In the genomic region with DNA sequence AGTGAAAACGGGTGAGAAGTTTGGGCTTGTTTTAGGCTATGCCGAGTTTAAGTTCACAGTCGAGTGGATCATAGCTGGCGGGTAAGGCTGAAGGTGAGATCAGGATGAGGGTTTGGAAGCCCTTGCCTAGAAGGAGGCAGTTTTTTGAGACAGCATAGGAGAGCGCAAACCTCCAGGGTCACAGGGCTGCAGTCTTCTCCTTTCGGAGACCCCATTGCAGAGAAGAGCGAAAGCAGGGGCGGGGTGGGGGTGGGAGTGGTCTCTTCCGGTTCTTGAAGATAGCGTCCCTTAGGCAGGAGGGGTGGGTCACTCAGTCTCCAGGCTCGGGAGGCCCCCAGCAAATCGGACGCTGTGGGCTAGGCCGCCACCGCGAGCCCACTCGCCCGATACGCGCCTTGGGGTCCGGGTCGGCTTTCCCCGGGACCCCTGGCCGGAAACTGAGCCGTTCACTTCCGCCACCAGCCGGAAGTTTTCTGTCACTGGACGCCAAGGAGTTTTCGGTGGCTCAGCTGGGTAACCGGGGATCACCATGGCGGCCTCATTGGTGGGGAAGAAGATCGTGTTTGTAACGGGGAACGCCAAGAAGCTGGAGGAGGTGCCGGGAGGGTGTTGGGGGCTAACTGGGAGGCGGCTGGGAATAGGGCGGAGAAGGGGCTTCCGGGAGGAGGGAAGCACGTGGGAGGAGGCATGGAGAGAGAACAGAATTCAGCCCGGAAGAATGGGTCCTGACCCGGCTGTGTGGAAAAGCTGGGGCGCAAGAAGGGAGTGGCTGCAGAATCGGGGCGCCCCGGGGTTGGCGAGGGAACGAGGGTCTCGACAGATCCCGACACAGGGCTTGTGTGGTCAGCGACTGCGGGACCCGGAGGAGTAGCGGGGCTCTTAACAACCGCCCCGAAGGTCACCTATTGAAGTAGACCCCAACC, we compare ENCODE assay signal across 1 cellular context.
TF ChIP-seq lines count a peak whose summit lies in the region.

A gene (plus strand): TSS at position 476 of the 923 bp plus-strand sequence. CDS start 54 bp downstream, at position 530.

TF ChIP-seq in HepG2, 621 proteins besides CTCF, POLR2A, EP300 and RAD21 (continued from another document and continues in another):
- TF ChIP-seq, protein P1, sequence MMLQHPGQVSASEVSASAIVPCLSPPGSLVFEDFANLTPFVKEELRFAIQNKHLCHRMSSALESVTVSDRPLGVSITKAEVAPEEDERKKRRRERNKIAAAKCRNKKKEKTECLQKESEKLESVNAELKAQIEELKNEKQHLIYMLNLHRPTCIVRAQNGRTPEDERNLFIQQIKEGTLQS (CRISPR knock-in tag; IDR thresholded peaks at IDR 0.05) = peak; percentile 36; the same call in 1 of the 2 replicates
- TF ChIP-seq SMARCC2 (IDR thresholded peaks at IDR 0.05) (no peak), ZNF790 (CRISPR knock-in tag; IDR thresholded peaks at IDR 0.05; ENCODE audit: borderline replicate concordance) (peak; percentile 80), KLF16 (CRISPR knock-in tag; IDR thresholded peaks at IDR 0.05) (peak in 1 of 2 experiments; percentile 93; a peak in 2 of 4 replicates), SAP130 (CRISPR knock-in tag; IDR thresholded peaks at IDR 0.05; ENCODE audit: low read depth) (peak; percentile 97), CBX2 (IDR thresholded peaks at IDR 0.05; ENCODE audit: low read depth, low read length) (no peak), CBX2 (CRISPR knock-in tag; IDR thresholded peaks at IDR 0.05; ENCODE audit: low read depth) (no peak; the same call in 1 of the 2 replicates), GABPB1 (CRISPR knock-in tag; IDR thresholded peaks at IDR 0.05) (peak; percentile 99), SIX1 (CRISPR knock-in tag; IDR thresholded peaks at IDR 0.05; ENCODE audit: borderline replicate concordance) (peak; percentile 45; the same call in 1 of the 2 replicates), GABPA (IDR thresholded peaks at IDR 0.05; ENCODE audit: low read depth, low read length) (peak; percentile 92), GABPA (CRISPR knock-in tag; IDR thresholded peaks at IDR 0.05; ENCODE audit: low read depth) (peak; percentile 99), ZNF205 (CRISPR knock-in tag; IDR thresholded peaks at IDR 0.05) (peak; percentile 75; the same call in 1 of the 2 replicates), TGIF2 (CRISPR knock-in tag; IDR thresholded peaks at IDR 0.05) (peak; percentile 99), MEIS1 (CRISPR knock-in tag; IDR thresholded peaks at IDR 0.05; ENCODE audit: borderline replicate concordance) (0 out of 2 replicates have a peak, but pooled peaks have one; percentile 28), MAZ (IDR thresholded peaks at IDR 0.05; ENCODE audit: borderline replicate concordance, low read depth, low read length) (peak; percentile 52; the same call in 1 of the 2 replicates), MAZ (CRISPR knock-in tag; IDR thresholded peaks at IDR 0.05; ENCODE audit: low read depth) (peak; percentile 88), ZNF337 (CRISPR knock-in tag; IDR thresholded peaks at IDR 0.05; ENCODE audit: borderline replicate concordance, low read depth) (0 out of 2 replicates have a peak, but pooled peaks have one; percentile 55), JUND (CRISPR knock-in tag; IDR thresholded peaks at IDR 0.05) (no peak), POLR2AphosphoS2 (IDR thresholded peaks at IDR 0.05; ENCODE audit: low read depth, low read length) (no peak), MED13 (CRISPR knock-in tag; IDR thresholded peaks at IDR 0.05) (0 out of 2 replicates have a peak, but pooled peaks have one; percentile 24)
- TF ChIP-seq, protein P2, sequence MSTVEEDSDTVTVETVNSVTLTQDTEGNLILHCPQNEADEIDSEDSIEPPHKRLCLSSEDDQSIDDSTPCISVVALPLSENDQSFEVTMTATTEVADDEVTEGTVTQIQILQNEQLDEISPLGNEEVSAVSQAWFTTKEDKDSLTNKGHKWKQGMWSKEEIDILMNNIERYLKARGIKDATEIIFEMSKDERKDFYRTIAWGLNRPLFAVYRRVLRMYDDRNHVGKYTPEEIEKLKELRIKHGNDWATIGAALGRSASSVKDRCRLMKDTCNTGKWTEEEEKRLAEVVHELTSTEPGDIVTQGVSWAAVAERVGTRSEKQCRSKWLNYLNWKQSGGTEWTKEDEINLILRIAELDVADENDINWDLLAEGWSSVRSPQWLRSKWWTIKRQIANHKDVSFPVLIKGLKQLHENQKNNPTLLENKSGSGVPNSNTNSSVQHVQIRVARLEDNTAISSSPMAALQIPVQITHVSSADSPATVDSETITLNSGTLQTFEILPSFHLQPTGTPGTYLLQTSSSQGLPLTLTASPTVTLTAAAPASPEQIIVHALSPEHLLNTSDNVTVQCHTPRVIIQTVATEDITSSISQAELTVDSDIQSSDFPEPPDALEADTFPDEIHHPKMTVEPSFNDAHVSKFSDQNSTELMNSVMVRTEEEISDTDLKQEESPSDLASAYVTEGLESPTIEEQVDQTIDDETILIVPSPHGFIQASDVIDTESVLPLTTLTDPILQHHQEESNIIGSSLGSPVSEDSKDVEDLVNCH (CRISPR knock-in tag; IDR thresholded peaks at IDR 0.05) = no peak
- TF ChIP-seq, protein P3, sequence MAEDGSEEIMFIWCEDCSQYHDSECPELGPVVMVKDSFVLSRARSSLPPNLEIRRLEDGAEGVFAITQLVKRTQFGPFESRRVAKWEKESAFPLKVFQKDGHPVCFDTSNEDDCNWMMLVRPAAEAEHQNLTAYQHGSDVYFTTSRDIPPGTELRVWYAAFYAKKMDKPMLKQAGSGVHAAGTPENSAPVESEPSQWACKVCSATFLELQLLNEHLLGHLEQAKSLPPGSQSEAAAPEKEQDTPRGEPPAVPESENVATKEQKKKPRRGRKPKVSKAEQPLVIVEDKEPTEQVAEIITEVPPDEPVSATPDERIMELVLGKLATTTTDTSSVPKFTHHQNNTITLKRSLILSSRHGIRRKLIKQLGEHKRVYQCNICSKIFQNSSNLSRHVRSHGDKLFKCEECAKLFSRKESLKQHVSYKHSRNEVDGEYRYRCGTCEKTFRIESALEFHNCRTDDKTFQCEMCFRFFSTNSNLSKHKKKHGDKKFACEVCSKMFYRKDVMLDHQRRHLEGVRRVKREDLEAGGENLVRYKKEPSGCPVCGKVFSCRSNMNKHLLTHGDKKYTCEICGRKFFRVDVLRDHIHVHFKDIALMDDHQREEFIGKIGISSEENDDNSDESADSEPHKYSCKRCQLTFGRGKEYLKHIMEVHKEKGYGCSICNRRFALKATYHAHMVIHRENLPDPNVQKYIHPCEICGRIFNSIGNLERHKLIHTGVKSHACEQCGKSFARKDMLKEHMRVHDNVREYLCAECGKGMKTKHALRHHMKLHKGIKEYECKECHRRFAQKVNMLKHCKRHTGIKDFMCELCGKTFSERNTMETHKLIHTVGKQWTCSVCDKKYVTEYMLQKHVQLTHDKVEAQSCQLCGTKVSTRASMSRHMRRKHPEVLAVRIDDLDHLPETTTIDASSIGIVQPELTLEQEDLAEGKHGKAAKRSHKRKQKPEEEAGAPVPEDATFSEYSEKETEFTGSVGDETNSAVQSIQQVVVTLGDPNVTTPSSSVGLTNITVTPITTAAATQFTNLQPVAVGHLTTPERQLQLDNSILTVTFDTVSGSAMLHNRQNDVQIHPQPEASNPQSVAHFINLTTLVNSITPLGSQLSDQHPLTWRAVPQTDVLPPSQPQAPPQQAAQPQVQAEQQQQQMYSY (CRISPR knock-in tag; IDR thresholded peaks at IDR 0.05) = peak; percentile 81
- TF ChIP-seq, protein P4, sequence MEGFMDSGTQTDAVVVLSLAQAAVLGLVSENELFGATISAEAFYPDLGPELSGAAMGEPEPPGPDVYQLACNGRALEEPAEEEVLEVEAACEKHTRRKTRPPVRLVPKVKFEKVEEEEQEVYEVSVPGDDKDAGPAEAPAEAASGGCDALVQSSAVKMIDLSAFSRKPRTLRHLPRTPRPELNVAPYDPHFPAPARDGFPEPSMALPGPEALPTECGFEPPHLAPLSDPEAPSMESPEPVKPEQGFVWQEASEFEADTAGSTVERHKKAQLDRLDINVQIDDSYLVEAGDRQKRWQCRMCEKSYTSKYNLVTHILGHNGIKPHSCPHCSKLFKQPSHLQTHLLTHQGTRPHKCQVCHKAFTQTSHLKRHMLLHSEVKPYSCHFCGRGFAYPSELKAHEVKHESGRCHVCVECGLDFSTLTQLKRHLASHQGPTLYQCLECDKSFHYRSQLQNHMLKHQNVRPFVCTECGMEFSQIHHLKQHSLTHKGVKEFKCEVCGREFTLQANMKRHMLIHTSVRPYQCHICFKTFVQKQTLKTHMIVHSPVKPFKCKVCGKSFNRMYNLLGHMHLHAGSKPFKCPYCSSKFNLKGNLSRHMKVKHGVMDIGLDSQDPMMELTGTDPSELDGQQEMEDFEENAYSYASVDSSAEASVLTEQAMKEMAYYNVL (CRISPR knock-in tag; IDR thresholded peaks at IDR 0.05; ENCODE audit: borderline replicate concordance) = peak; percentile 40
- TF ChIP-seq, protein P5, sequence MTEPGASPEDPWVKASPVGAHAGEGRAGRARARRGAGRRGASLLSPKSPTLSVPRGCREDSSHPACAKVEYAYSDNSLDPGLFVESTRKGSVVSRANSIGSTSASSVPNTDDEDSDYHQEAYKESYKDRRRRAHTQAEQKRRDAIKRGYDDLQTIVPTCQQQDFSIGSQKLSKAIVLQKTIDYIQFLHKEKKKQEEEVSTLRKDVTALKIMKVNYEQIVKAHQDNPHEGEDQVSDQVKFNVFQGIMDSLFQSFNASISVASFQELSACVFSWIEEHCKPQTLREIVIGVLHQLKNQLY (CRISPR knock-in tag; IDR thresholded peaks at IDR 0.05) = peak; percentile 41; the same call in 1 of the 2 replicates
- TF ChIP-seq, protein P6, sequence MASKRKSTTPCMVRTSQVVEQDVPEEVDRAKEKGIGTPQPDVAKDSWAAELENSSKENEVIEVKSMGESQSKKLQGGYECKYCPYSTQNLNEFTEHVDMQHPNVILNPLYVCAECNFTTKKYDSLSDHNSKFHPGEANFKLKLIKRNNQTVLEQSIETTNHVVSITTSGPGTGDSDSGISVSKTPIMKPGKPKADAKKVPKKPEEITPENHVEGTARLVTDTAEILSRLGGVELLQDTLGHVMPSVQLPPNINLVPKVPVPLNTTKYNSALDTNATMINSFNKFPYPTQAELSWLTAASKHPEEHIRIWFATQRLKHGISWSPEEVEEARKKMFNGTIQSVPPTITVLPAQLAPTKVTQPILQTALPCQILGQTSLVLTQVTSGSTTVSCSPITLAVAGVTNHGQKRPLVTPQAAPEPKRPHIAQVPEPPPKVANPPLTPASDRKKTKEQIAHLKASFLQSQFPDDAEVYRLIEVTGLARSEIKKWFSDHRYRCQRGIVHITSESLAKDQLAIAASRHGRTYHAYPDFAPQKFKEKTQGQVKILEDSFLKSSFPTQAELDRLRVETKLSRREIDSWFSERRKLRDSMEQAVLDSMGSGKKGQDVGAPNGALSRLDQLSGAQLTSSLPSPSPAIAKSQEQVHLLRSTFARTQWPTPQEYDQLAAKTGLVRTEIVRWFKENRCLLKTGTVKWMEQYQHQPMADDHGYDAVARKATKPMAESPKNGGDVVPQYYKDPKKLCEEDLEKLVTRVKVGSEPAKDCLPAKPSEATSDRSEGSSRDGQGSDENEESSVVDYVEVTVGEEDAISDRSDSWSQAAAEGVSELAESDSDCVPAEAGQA (IDR thresholded peaks at IDR 0.05; ENCODE audit: low read depth) = peak; percentile 61; the same call in 1 of the 2 replicates
- TF ChIP-seq, protein P6 (CRISPR knock-in tag; IDR thresholded peaks at IDR 0.05; ENCODE audit: borderline replicate concordance) = no peak
- TF ChIP-seq, protein P7, sequence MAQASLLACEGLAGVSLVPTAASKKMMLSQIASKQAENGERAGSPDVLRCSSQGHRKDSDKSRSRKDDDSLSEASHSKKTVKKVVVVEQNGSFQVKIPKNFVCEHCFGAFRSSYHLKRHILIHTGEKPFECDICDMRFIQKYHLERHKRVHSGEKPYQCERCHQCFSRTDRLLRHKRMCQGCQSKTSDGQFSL (CRISPR knock-in tag; IDR thresholded peaks at IDR 0.05) = no peak; the same call in 1 of the 2 replicates
- TF ChIP-seq, protein P8, sequence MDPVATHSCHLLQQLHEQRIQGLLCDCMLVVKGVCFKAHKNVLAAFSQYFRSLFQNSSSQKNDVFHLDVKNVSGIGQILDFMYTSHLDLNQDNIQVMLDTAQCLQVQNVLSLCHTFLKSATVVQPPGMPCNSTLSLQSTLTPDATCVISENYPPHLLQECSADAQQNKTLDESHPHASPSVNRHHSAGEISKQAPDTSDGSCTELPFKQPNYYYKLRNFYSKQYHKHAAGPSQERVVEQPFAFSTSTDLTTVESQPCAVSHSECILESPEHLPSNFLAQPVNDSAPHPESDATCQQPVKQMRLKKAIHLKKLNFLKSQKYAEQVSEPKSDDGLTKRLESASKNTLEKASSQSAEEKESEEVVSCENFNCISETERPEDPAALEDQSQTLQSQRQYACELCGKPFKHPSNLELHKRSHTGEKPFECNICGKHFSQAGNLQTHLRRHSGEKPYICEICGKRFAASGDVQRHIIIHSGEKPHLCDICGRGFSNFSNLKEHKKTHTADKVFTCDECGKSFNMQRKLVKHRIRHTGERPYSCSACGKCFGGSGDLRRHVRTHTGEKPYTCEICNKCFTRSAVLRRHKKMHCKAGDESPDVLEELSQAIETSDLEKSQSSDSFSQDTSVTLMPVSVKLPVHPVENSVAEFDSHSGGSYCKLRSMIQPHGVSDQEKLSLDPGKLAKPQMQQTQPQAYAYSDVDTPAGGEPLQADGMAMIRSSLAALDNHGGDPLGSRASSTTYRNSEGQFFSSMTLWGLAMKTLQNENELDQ (CRISPR knock-in tag; IDR thresholded peaks at IDR 0.05; ENCODE audit: borderline replicate concordance) = peak; percentile 56
- TF ChIP-seq, protein P9, sequence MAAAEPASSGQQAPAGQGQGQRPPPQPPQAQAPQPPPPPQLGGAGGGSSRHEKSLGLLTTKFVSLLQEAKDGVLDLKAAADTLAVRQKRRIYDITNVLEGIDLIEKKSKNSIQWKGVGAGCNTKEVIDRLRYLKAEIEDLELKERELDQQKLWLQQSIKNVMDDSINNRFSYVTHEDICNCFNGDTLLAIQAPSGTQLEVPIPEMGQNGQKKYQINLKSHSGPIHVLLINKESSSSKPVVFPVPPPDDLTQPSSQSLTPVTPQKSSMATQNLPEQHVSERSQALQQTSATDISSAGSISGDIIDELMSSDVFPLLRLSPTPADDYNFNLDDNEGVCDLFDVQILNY (CRISPR knock-in tag; conservative IDR thresholded peaks at IDR 0.05) = no peak
